Comparison of ENCODE assay signal across 24 cellular contexts in genomic region chr10:60023475-60023874, GRCh38.
"Had no signal": no experiment of that assay in that cellular context is flagged by ENCODE, and none has a peak within 500 bp of the region (broad histone marks: within the 10 kb centered on the region; RNA-seq: fewer than 3 reads in every experiment).

No MANE protein-coding gene starts in this region.

- ATAC-seq: activated naive CD4-positive, alpha-beta T cell treated with anti-CD3 and anti-CD28 coated beads, Interleukin-2, amount 50 U/mL, for 72 hours; activated T-cell treated with anti-CD3 and anti-CD28 coated beads, Interleukin-2, amount 50 U/mL, for 72 hours; gastroesophageal sphincter had no signal

- H3K4me1 ChIP-seq: esophagus squamous epithelium, gastroesophageal sphincter had no signal

- H3K4me1 Mint-ChIP-seq: activated CD4-positive, alpha-beta memory T cell treated with anti-CD3 and anti-CD28 coated beads, Interleukin-2, amount 10 ng/mL, durations not matched to agents 7 days and 5 days; activated CD4-positive, alpha-beta T cell treated with anti-CD3 and anti-CD28 coated beads, Interleukin-2, amount 10 ng/mL, durations not matched to agents 7 days and 5 days; activated naive CD4-positive, alpha-beta T cell treated with anti-CD3 and anti-CD28 coated beads, Interleukin-2, amount 10 ng/mL, durations not matched to agents 7 days and 5 days; activated naive CD8-positive, alpha-beta T cell treated with anti-CD3 and anti-CD28 coated beads, Interleukin-2, amount 10 ng/mL, durations not matched to agents 7 days and 5 days had no signal

- H3K36me3 ChIP-seq: brain microvascular endothelial cell, esophagus squamous epithelium, gastroesophageal sphincter, heart right ventricle had no signal

- DNase-seq: activated CD4-positive, alpha-beta memory T cell treated with anti-CD3 and anti-CD28 coated beads, Interleukin-2, amount 10 ng/mL, durations not matched to agents 7 days and 5 days; activated CD4-positive, alpha-beta T cell treated with anti-CD3 and anti-CD28 coated beads for 1 hour; activated CD4-positive, alpha-beta T cell treated with anti-CD3 and anti-CD28 coated beads for 4 hours; activated CD4-positive, alpha-beta T cell treated with anti-CD3 and anti-CD28 coated beads, Interleukin-2, amount 10 ng/mL, durations not matched to agents 7 days and 5 days; activated CD4-positive, alpha-beta T cell treated with anti-CD3 and anti-CD28 coated beads, Interleukin-2, amount 50 U/mL, for 4 hours; activated CD8-positive, alpha-beta memory T cell treated with anti-CD3 and anti-CD28 coated beads, Interleukin-2, amount 50 U/mL, for 48 hours; activated gamma-delta T cell; activated naive CD4-positive, alpha-beta T cell; activated naive CD4-positive, alpha-beta T cell treated with anti-CD3 and anti-CD28 coated beads, Interleukin-2, amount 10 ng/mL, durations not matched to agents 7 days and 5 days; activated naive CD8-positive, alpha-beta T cell treated with anti-CD3 and anti-CD28 coated beads, Interleukin-2, amount 10 ng/mL, durations not matched to agents 7 days and 5 days; activated T-cell treated with anti-CD3 and anti-CD28 coated beads for 4 hours; activated T-cell treated with anti-CD3 and anti-CD28 coated beads, Interleukin-2, amount 50 U/mL, for 24 hours; activated T-cell treated with anti-CD3 and anti-CD28 coated beads, Interleukin-2, amount 50 U/mL, for 72 hours; brain microvascular endothelial cell; cortex of kidney; dermis blood vessel endothelial cell; effector CD4-positive, alpha-beta T cell; esophagus squamous epithelium; foreskin melanocyte; heart right ventricle; T-helper 2 cell had no signal

- H3K36me3 Mint-ChIP-seq: activated naive CD4-positive, alpha-beta T cell treated with anti-CD3 and anti-CD28 coated beads, Interleukin-2, amount 10 ng/mL, durations not matched to agents 7 days and 5 days; activated naive CD4-positive, alpha-beta T cell treated with anti-CD3 and anti-CD28 coated beads, Interleukin-2, amount 50 U/mL, for 72 hours; activated naive CD8-positive, alpha-beta T cell treated with anti-CD3 and anti-CD28 coated beads, Interleukin-2, amount 10 ng/mL, durations not matched to agents 7 days and 5 days had no signal

- H3K27ac ChIP-seq: brain microvascular endothelial cell, epithelial cell of prostate, esophagus squamous epithelium, gastroesophageal sphincter, heart right ventricle had no signal

- H3K27ac Mint-ChIP-seq: activated CD4-positive, alpha-beta memory T cell treated with anti-CD3 and anti-CD28 coated beads, Interleukin-2, amount 10 ng/mL, durations not matched to agents 7 days and 5 days; activated CD4-positive, alpha-beta T cell treated with anti-CD3 and anti-CD28 coated beads, Interleukin-2, amount 10 ng/mL, durations not matched to agents 7 days and 5 days; activated naive CD4-positive, alpha-beta T cell treated with anti-CD3 and anti-CD28 coated beads, Interleukin-2, amount 10 ng/mL, durations not matched to agents 7 days and 5 days; activated naive CD8-positive, alpha-beta T cell treated with anti-CD3 and anti-CD28 coated beads, Interleukin-2, amount 10 ng/mL, durations not matched to agents 7 days and 5 days; activated T-cell treated with anti-CD3 and anti-CD28 coated beads, Interleukin-2, amount 50 U/mL, for 24 hours; activated T-cell treated with anti-CD3 and anti-CD28 coated beads, Interleukin-2, amount 50 U/mL, for 72 hours had no signal

- H3K9me3 ChIP-seq: esophagus squamous epithelium, gastroesophageal sphincter, heart right ventricle had no signal

- H3K4me3 ChIP-seq: esophagus squamous epithelium, gastroesophageal sphincter, heart right ventricle had no signal

- H3K4me3 Mint-ChIP-seq: activated CD4-positive, alpha-beta memory T cell treated with anti-CD3 and anti-CD28 coated beads, Interleukin-2, amount 10 ng/mL, durations not matched to agents 7 days and 5 days; activated CD4-positive, alpha-beta T cell treated with anti-CD3 and anti-CD28 coated beads, Interleukin-2, amount 10 ng/mL, durations not matched to agents 7 days and 5 days; activated naive CD4-positive, alpha-beta T cell treated with anti-CD3 and anti-CD28 coated beads, Interleukin-2, amount 10 ng/mL, durations not matched to agents 7 days and 5 days; activated naive CD8-positive, alpha-beta T cell treated with anti-CD3 and anti-CD28 coated beads, Interleukin-2, amount 10 ng/mL, durations not matched to agents 7 days and 5 days; activated T-cell treated with anti-CD3 and anti-CD28 coated beads, Interleukin-2, amount 50 U/mL, for 24 hours; activated T-cell treated with anti-CD3 and anti-CD28 coated beads, Interleukin-2, amount 50 U/mL, for 72 hours had no signal

- H3K27me3 ChIP-seq: brain microvascular endothelial cell, esophagus squamous epithelium, gastroesophageal sphincter, heart right ventricle had no signal

- H3K9me3 Mint-ChIP-seq: activated CD4-positive, alpha-beta memory T cell treated with anti-CD3 and anti-CD28 coated beads, Interleukin-2, amount 10 ng/mL, durations not matched to agents 7 days and 5 days; activated CD4-positive, alpha-beta T cell treated with anti-CD3 and anti-CD28 coated beads, Interleukin-2, amount 10 ng/mL, durations not matched to agents 7 days and 5 days; activated naive CD4-positive, alpha-beta T cell treated with anti-CD3 and anti-CD28 coated beads, Interleukin-2, amount 10 ng/mL, durations not matched to agents 7 days and 5 days; activated naive CD8-positive, alpha-beta T cell treated with anti-CD3 and anti-CD28 coated beads, Interleukin-2, amount 10 ng/mL, durations not matched to agents 7 days and 5 days; activated T-cell treated with anti-CD3 and anti-CD28 coated beads, Interleukin-2, amount 50 U/mL, for 24 hours had no signal
